In genomic region chr9:101457003-101457402, GRCh38 we compare ENCODE assay signal across 15 cellular contexts. TPM values are rescaled to one million over a fixed set of nuclear protein-coding genes. Genes with fewer than 3 reads are reported as not detected.
DNase-seq lines count a peak whose midpoint lies in the region; ATAC-seq, FAIRE-seq and TF ChIP-seq lines count a peak whose summit lies in the region.
"Had no signal": no experiment of that assay in that cellular context is flagged by ENCODE, and none has a peak within 500 bp of the region (broad histone marks: within the 10 kb centered on the region; RNA-seq: fewer than 3 reads in every experiment).

No MANE protein-coding gene starts in this region.

- WGBS in GM12878 (ENCODE audit: insufficient coverage, insufficient replicate concordance, low lambda C conversion rate, missing lambda C conversion rate): 28% methylated on average over 3 of the region's 3 CpGs

- in situ Hi-C loops in GM12878 (cut with MboI): loop anchor here (5.0 kb wide), 1 partner anchor 75 kb away; the partner anchor contains the start of gene RNF20

- no peaks in the 10 kb centered on the region for H4K20me1 ChIP-seq in GM12878 (ENCODE audit: control insufficient read depth, insufficient read depth)

- POLR2A ChIA-PET in GM12878 (lab: Charles Lee): no interaction called here

- DNase-seq in NCI-H82 (lab: John Stamatoyannopoulos, UW): peak; percentile 14
- no peak for DNase-seq in NCI-H82 treated with DMSO at 0.1 percent for 48 hours (lab: John Stamatoyannopoulos, UW; ENCODE audit: unreplicated experiment)
- no peak for DNase-seq in GM12878 (ENCODE audit: low read depth, low spot score)
- no peak for DNase-seq in retinal pigment epithelial cell (ENCODE audit: low read depth)
- DNase-seq in left cardiac atrium: no peak
- DNase-seq: activated CD4-positive, CD25-positive, alpha-beta regulatory T cell treated with anti-CD3 and anti-CD28 coated beads, Interleukin-2, amount 50 U/mL, for 72 hours; erythroblast; heart left ventricle; NCI-H1930; stimulated activated CD4-positive, alpha-beta T cell treated with anti-CD3 and anti-CD28 coated beads, Interleukin-4, amount 100 ng/mL, for 4 hours; stimulated activated naive B cell treated with anti-CD40 and anti-IgM and Interleukin-4, amounts not matched to agents 10 μg/mL and 1 μg/mL and 100 μg/mL, for 72 hours; uterus had no signal

- CTCF ChIA-PET in GM12878 (lab: Yijun Ruan, JAX): interaction anchor here (0.8 to 12.4 kb wide), 4 partner anchors 11 to 338 kb away, joined by 3 to 228 read pairs (median 9); partner anchors contain the start of gene RNF20

- no peaks in the 10 kb centered on the region for H3K79me2 ChIP-seq in GM12878 (ENCODE audit: control insufficient read depth, insufficient read depth, low read length)

- BruUV-seq in GM12878 (replicated peaks; lab: Mats Ljungman, UMichigan): no TSS peak

- H3K27ac ChIP-seq in GM12878 (ENCODE audit: control insufficient read depth, insufficient read depth): no peak overlapping the region
- H3K27ac ChIP-seq: heart left ventricle, uterus had no signal

- TF ChIP-seq EP300 in GM12878 (IDR thresholded peaks at IDR 0.05; ENCODE audit: borderline replicate concordance in 1 of 2, control insufficient read depth in 1 of 2, low read depth in 2 of 2, low read length in 2 of 2): no peak

- H3K9ac ChIP-seq in GM12878 (ENCODE audit: control insufficient read depth, insufficient read depth, low read length): no peak overlapping the region

- TF ChIP-seq CTCF in GM12878 (IDR thresholded peaks at IDR 0.05 in 2 of 3, conservative IDR thresholded peaks at IDR 0.05 in 1 of 3; ENCODE audit: control insufficient read depth in 2 of 3, extremely low read depth in 1 of 3, insufficient read depth in 1 of 3, low read depth in 3 of 3, low read length in 3 of 3) (peak in 2 of 3 experiments; percentile 4 to 14; a peak in 1 of 6 replicates), retinal pigment epithelial cell (conservative IDR thresholded peaks at IDR 0.05; ENCODE audit: low read depth, low read length) (peak; percentile 16)

- RAD21 ChIA-PET in GM12878 (lab: Charles Lee; ENCODE audit: unreplicated experiment): no interaction called here

- no peaks in the 10 kb centered on the region for H3K27me3 ChIP-seq in GM12878 (replicated peaks in 1 of 2; ENCODE audit: control insufficient read depth in 2 of 2, insufficient read depth in 2 of 2, low read length in 1 of 2)
- H3K27me3 ChIP-seq: heart left ventricle, uterus had no signal

- no peak for FAIRE-seq in GM12878 (lab: Jason Lieb, UNC)

- H3K36me3 ChIP-seq in GM12878 (ENCODE audit: control insufficient read depth in 2 of 2, insufficient read depth in 2 of 2, low read length in 1 of 2): no peaks in the 10 kb centered on the region
- H3K36me3 ChIP-seq: heart left ventricle, uterus had no signal

- intact Hi-C loops in GM12878 (cut with micrococcal nuclease; ENCODE audit: unreplicated experiment) (no loop called here), left cardiac atrium (cut with DNase I) (loop anchor here in 1 of 2 donors (5.0 kb wide), 1 partner anchor 70 kb away; no protein-coding TSS in a partner anchor)

- TF ChIP-seq POLR2A in GM12878 (IDR thresholded peaks at IDR 0.05; ENCODE audit: low read depth, low read length): no peak

- ATAC-seq in GM12878 (no peak), HG03097 (IDR thresholded peaks at IDR 0.05; ENCODE audit: low FRiP score, unreplicated experiment) (no peak), left cardiac atrium (no peak)
- ATAC-seq: heart left ventricle; sciatic nerve; stimulated activated naive B cell treated with anti-CD40 and anti-IgM and Interleukin-4, amounts not matched to agents 10 μg/mL and 1 μg/mL and 100 μg/mL, for 72 hours had no signal

- SMC1A ChIA-PET in GM12878 (lab: Charles Lee; ENCODE audit: uncharacterized antibody, unreplicated experiment): interaction anchor here (1.1 kb wide), 1 partner anchor 76 kb away, joined by 3 read pairs; no protein-coding TSS in a partner anchor

- H3K4me3 ChIP-seq in GM12878: no peak overlapping the region
- no peak overlapping the region for H3K4me3 ChIP-seq in retinal pigment epithelial cell (ENCODE audit: low read length)
- H3K4me3 ChIP-seq: heart left ventricle, uterus had no signal

- H3K4me1 ChIP-seq in GM12878 (ENCODE audit: control insufficient read depth, insufficient read depth, low read length): no peaks in the 10 kb centered on the region
- H3K4me1 ChIP-seq: uterus had no signal

- H3K4me2 ChIP-seq in GM12878 (ENCODE audit: control insufficient read depth, insufficient read depth): no peak overlapping the region

- H3K9me3 ChIP-seq in GM12878 (replicated peaks; ENCODE audit: control insufficient read depth, insufficient read depth, low read length): no peaks in the 10 kb centered on the region; the same call in 2 of the 3 replicates
- H3K9me3 ChIP-seq: heart left ventricle, uterus had no signal

- H2AFZ ChIP-seq in GM12878 (ENCODE audit: control insufficient read depth, low read depth, low read length): no peak overlapping the region

- no peak for TF ChIP-seq RAD21 in GM12878 (IDR thresholded peaks at IDR 0.05; ENCODE audit: insufficient read depth, low read depth, low read length)

TF ChIP-seq in GM12878, 131 proteins besides CTCF, POLR2A, EP300 and RAD21:
- TF ChIP-seq HDGF (IDR thresholded peaks at IDR 0.05) (no peak), EGR1 (IDR thresholded peaks at IDR 0.05; ENCODE audit: borderline replicate concordance in 1 of 2, low read depth in 2 of 2, low read length in 2 of 2) (no peak), MTA3 (IDR thresholded peaks at IDR 0.05; ENCODE audit: borderline replicate concordance, low read length) (no peak), YY1 (IDR thresholded peaks at IDR 0.05; ENCODE audit: low read depth, low read length) (no peak), SP1 (IDR thresholded peaks at IDR 0.05; ENCODE audit: low read depth, low read length) (no peak), ASH2L (IDR thresholded peaks at IDR 0.05; ENCODE audit: borderline replicate concordance, low read depth) (no peak)

RNA-seq across cellular contexts. Expression of gene ALDOB, which starts 21.4 kb away (rescaled TPM):
- total RNA-seq in GM12878 (2013; cell fraction: nucleolus; rRNA removed): not detected in 2 replicates
- total RNA-seq in GM12878 (2014; rRNA removed) (not detected in 2 replicates), GM12878 (2014; rRNA removed; fragmentation: Illumina TruSeq; extraction: Trizol) (not detected in 2 replicates), GM12878 (2021) (0.66 and 0.82 TPM in 2 replicates), left cardiac atrium (1 to 10 TPM in 1 of 2 donors, under 1 TPM in 1; 0.53 to 1.4 TPM)
- not detected for polyA plus RNA-seq in GM12878 (2011; ENCODE audit: low read depth)
- polyA plus RNA-seq in GM12878 (2011; rRNA removed) (0.04 and 0.09 TPM in 2 replicates), GM12878 (2014; fragmentation: Illumina TruSeq; extraction: Trizol) (not detected in 2 replicates), GM12878 (2014; fragmentation: Nextera tagmentation; extraction: Ambion mirVana) (not detected), GM12878 (2014; rRNA removed) (0.03 TPM in 1 of 2 replicates, not detected in the other), GM12878 (2016; fragmentation: Nextera tagmentation; extraction: Ambion mirVana) (not detected)
- 0.10 and 0.13 TPM in 2 replicates for polyA plus RNA-seq in GM12878 (2011; cell fraction: cytosol; rRNA removed)
- polyA plus RNA-seq in GM12878 (2011; cell fraction: nucleus; rRNA removed): not detected in 2 replicates
- polyA plus RNA-seq in GM12878 (2012): not detected in 2 replicates
- polyA minus RNA-seq in GM12878 (2011; rRNA and poly(A)+ RNA removed): 0.41 TPM in 1 of 2 replicates, not detected in the other
- polyA minus RNA-seq in GM12878 (2011; cell fraction: cytosol; rRNA and poly(A)+ RNA removed): not detected in 2 replicates
- not detected in 2 replicates for polyA minus RNA-seq in GM12878 (2011; cell fraction: nucleus; rRNA and poly(A)+ RNA removed)
- total RNA-seq: sciatic nerve had no signal
- polyA plus RNA-seq: AG04450 had no signal

RNA-seq across cellular contexts. Expression of gene ZNF189, which starts 58.4 kb away (rescaled TPM):
- total RNA-seq in GM12878 (2013; cell fraction: nucleolus; rRNA removed): 36.4 and 37.2 TPM in 2 replicates
- 7.9 and 9.8 TPM in 2 replicates for total RNA-seq in GM12878 (2014; rRNA removed)
- 12.2 and 12.3 TPM in 2 replicates for total RNA-seq in GM12878 (2014; rRNA removed; fragmentation: Illumina TruSeq; extraction: Trizol)
- 8.7 and 9.6 TPM in 2 replicates for total RNA-seq in GM12878 (2021)
- 3.8 TPM for polyA plus RNA-seq in GM12878 (2011; ENCODE audit: low read depth)
- polyA plus RNA-seq in GM12878 (2011; rRNA removed): 8.6 and 13.7 TPM in 2 replicates
- 2.6 and 3.6 TPM in 2 replicates for polyA plus RNA-seq in GM12878 (2011; cell fraction: cytosol; rRNA removed)
- polyA plus RNA-seq in GM12878 (2011; cell fraction: nucleus; rRNA removed): 9.2 and 10.7 TPM in 2 replicates
- 6.3 and 8.4 TPM in 2 replicates for polyA plus RNA-seq in GM12878 (2012)
- 10.7 and 12.6 TPM in 2 replicates for polyA plus RNA-seq in GM12878 (2014; fragmentation: Illumina TruSeq; extraction: Trizol)
- 1 to 10 TPM; 3.1 to 3.6 TPM for polyA plus RNA-seq in GM12878 (2014; fragmentation: Nextera tagmentation; extraction: Ambion mirVana)
- 5.8 and 6.9 TPM in 2 replicates for polyA plus RNA-seq in GM12878 (2014; rRNA removed)
- 1 to 10 TPM; 5.1 to 5.2 TPM for polyA plus RNA-seq in GM12878 (2016; fragmentation: Nextera tagmentation; extraction: Ambion mirVana)
- 6.4 and 10.8 TPM in 2 replicates for polyA minus RNA-seq in GM12878 (2011; rRNA and poly(A)+ RNA removed)
- 2.7 and 3.2 TPM in 2 replicates for polyA minus RNA-seq in GM12878 (2011; cell fraction: cytosol; rRNA and poly(A)+ RNA removed)
- polyA minus RNA-seq in GM12878 (2011; cell fraction: nucleus; rRNA and poly(A)+ RNA removed): 11.7 and 14.7 TPM in 2 replicates
- 10 to 100 TPM; 18.9 to 36.7 TPM for total RNA-seq in left cardiac atrium

RNA-seq across cellular contexts. Expression of gene MRPL50, which starts 58.6 kb away (rescaled TPM):
- total RNA-seq in GM12878 (2013; cell fraction: nucleolus; rRNA removed): 21.4 and 24.7 TPM in 2 replicates
- total RNA-seq in GM12878 (2014; rRNA removed) (18.2 and 22.0 TPM in 2 replicates), GM12878 (2014; rRNA removed; fragmentation: Illumina TruSeq; extraction: Trizol) (25.2 and 25.7 TPM in 2 replicates), GM12878 (2021) (12.8 and 13.5 TPM in 2 replicates), left cardiac atrium (10 to 100 TPM; 15.0 to 19.9 TPM)
- polyA plus RNA-seq in GM12878 (2011; ENCODE audit: low read depth): 8.9 TPM
- polyA plus RNA-seq in GM12878 (2011; rRNA removed) (30.0 and 42.8 TPM in 2 replicates), GM12878 (2014; fragmentation: Illumina TruSeq; extraction: Trizol) (25.7 and 29.6 TPM in 2 replicates), GM12878 (2014; fragmentation: Nextera tagmentation; extraction: Ambion mirVana) (10 to 100 TPM; 50.3 to 79.4 TPM), GM12878 (2014; rRNA removed) (13.8 and 14.1 TPM in 2 replicates), GM12878 (2016; fragmentation: Nextera tagmentation; extraction: Ambion mirVana) (10 to 100 TPM; 33.9 to 34.8 TPM)
- 7.8 and 11.4 TPM in 2 replicates for polyA plus RNA-seq in GM12878 (2011; cell fraction: cytosol; rRNA removed)
- polyA plus RNA-seq in GM12878 (2011; cell fraction: nucleus; rRNA removed): 8.9 and 9.2 TPM in 2 replicates
- 8.2 and 10.1 TPM in 2 replicates for polyA plus RNA-seq in GM12878 (2012)
- 3.5 and 5.4 TPM in 2 replicates for polyA minus RNA-seq in GM12878 (2011; rRNA and poly(A)+ RNA removed)
- 2.0 and 3.1 TPM in 2 replicates for polyA minus RNA-seq in GM12878 (2011; cell fraction: cytosol; rRNA and poly(A)+ RNA removed)
- polyA minus RNA-seq in GM12878 (2011; cell fraction: nucleus; rRNA and poly(A)+ RNA removed): 4.8 and 5.7 TPM in 2 replicates
